Comparison of ENCODE assay signal across 11 cellular contexts in the genomic region with DNA sequence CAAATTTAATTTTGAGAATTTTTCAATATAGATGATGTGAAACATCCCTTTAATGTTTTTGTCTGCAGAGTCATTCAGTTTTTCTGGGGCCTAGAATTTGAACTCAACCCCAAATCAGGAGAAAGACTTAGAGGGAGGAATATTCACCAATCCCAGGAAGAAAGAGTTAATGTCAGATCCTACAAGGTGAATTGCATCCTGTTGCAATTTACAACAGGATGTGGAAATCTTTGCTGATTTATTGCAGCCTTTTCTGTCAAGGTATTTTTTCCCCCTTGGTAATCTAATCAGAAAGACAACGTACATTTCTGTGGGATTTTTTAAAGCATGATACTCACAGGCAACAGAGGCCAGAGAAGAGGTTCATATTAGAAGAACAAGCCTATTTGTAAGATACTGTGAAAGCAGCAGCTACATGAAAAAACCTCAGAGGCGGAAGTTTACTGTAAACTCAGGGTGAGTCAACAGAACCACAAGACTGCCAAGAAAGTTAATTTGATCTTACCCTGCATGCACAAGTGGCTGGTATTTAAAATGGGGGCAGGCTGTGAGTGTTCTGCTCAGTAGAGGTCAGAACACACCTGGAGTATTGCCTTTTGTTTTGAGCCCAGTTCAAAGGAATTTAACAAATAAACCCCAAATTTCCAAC.
DNase-seq lines count a peak whose midpoint lies in the region; ATAC-seq and TF ChIP-seq lines count a peak whose summit lies in the region.
"Had no signal": no experiment of that assay in that cellular context is flagged by ENCODE, and none has a peak within 500 bp of the region (broad histone marks: within the 10 kb centered on the region; RNA-seq: fewer than 3 reads in every experiment).

No MANE protein-coding gene starts in this region.

- H3K4me1 Mint-ChIP-seq in activated naive CD4-positive, alpha-beta T cell treated with anti-CD3 and anti-CD28 coated beads for 36 hours (ENCODE audit: low read depth): peaks cover 40% of the 10 kb centered on the region
- H3K4me1 Mint-ChIP-seq in T-cell (peaks cover 48 to 64% (median 63%) of the 10 kb centered on the region in 3 donors), type B pancreatic cell (ENCODE audit: unreplicated experiment) (peaks cover 5% of the 10 kb centered on the region)

- no peak for TF ChIP-seq CTCF in fibroblast of villous mesenchyme (IDR thresholded peaks at IDR 0.05; ENCODE audit: insufficient read depth, low read depth, low read length)
- TF ChIP-seq CTCF in type B pancreatic cell (conservative IDR thresholded peaks at IDR 0.05): no peak
- no peak for TF ChIP-seq CTCF in GM20000 (IDR thresholded peaks at IDR 0.05; ENCODE audit: extremely low read depth, missing control alignments)

- no peaks in the 10 kb centered on the region for H3K36me3 Mint-ChIP-seq in activated naive CD4-positive, alpha-beta T cell treated with anti-CD3 and anti-CD28 coated beads for 36 hours (ENCODE audit: low read depth)
- no peaks in the 10 kb centered on the region for H3K36me3 Mint-ChIP-seq in T-cell
- H3K36me3 Mint-ChIP-seq in type B pancreatic cell: no peaks in the 10 kb centered on the region

- peak; percentile 71 to 91 (median 84) for ATAC-seq in T-cell (replicated peaks in 1 of 4)
- ATAC-seq in HG02973 (IDR thresholded peaks at IDR 0.05; ENCODE audit: unreplicated experiment): no peak
- no peak for ATAC-seq in GM21423 (IDR thresholded peaks at IDR 0.05; ENCODE audit: unreplicated experiment)

- CTCF ChIA-PET in activated naive CD4-positive, alpha-beta T cell treated with anti-CD3 and anti-CD28 coated beads for 36 hours (lab: Charles Lee): no interaction called here
- CTCF ChIA-PET in T-cell (lab: Charles Lee): no interaction called here

- intact Hi-C loops in activated naive CD4-positive, alpha-beta T cell treated with anti-CD3 and anti-CD28 coated beads for 36 hours (cut with micrococcal nuclease): loop anchor here (5.0 kb wide), 1 partner anchor 41 kb away; no protein-coding TSS in a partner anchor

- no peak overlapping the region for H3K4me3 Mint-ChIP-seq in activated naive CD4-positive, alpha-beta T cell treated with anti-CD3 and anti-CD28 coated beads for 36 hours
- no peak overlapping the region for H3K4me3 Mint-ChIP-seq in T-cell
- peak overlapping the region; percentile 24 for H3K4me3 Mint-ChIP-seq in type B pancreatic cell

- H3K4me3 ChIP-seq in fibroblast of villous mesenchyme (ENCODE audit: low read depth, low read length): no peak overlapping the region
- H3K4me3 ChIP-seq: SJSA1 had no signal

- DNase-seq in activated naive CD4-positive, alpha-beta T cell treated with anti-CD3 and anti-CD28 coated beads for 36 hours: peak; percentile 12
- no peak for DNase-seq in activated naive CD4-positive, alpha-beta T cell treated with anti-CD3 and anti-CD28 coated beads, Interleukin-2, amount 50 U/mL, for 16 hours
- DNase-seq in T-cell: peak in 17 of 34 experiments; percentile 0 to 30 (median 8)
- DNase-seq in fibroblast of villous mesenchyme (ENCODE audit: low read depth): peak; percentile 54
- DNase-seq in type B pancreatic cell (ENCODE audit: extremely low spot score, unreplicated experiment): no peak
- DNase-seq in GM20000 (ENCODE audit: low spot score): no peak
- DNase-seq: Calu3 had no signal

- H3K27ac Mint-ChIP-seq in activated naive CD4-positive, alpha-beta T cell treated with anti-CD3 and anti-CD28 coated beads for 36 hours: no peak overlapping the region
- peak overlapping the region; percentile 71 to 80 for H3K27ac Mint-ChIP-seq in T-cell
- H3K27ac Mint-ChIP-seq in type B pancreatic cell: peak overlapping the region; percentile 30
- H3K27ac Mint-ChIP-seq: progenitor cell of endocrine pancreas had no signal

- H3K27me3 Mint-ChIP-seq in activated naive CD4-positive, alpha-beta T cell treated with anti-CD3 and anti-CD28 coated beads for 36 hours (ENCODE audit: low read depth): no peaks in the 10 kb centered on the region
- H3K27me3 Mint-ChIP-seq in T-cell (no peaks in the 10 kb centered on the region), type B pancreatic cell (no peaks in the 10 kb centered on the region)
- H3K27me3 Mint-ChIP-seq: progenitor cell of endocrine pancreas had no signal

- POLR2A ChIA-PET in T-cell (lab: Charles Lee): no interaction called here

- H3K9me3 Mint-ChIP-seq in activated naive CD4-positive, alpha-beta T cell treated with anti-CD3 and anti-CD28 coated beads for 36 hours: no peaks in the 10 kb centered on the region
- H3K9me3 Mint-ChIP-seq in T-cell (peaks cover 0 to 14% (median 0%) of the 10 kb centered on the region in 3 donors), type B pancreatic cell (no peaks in the 10 kb centered on the region)

Comparison
In these comparisons a context has a peak if more than half of its experiments do, and no peak if none do; other contexts are left out.
1. DNase-seq: peak in activated naive CD4-positive, alpha-beta T cell treated with anti-CD3 and anti-CD28 coated beads for 36 hours (single experiment) and fibroblast of villous mesenchyme (single experiment); none in activated naive CD4-positive, alpha-beta T cell treated with anti-CD3 and anti-CD28 coated beads, Interleukin-2, amount 50 U/mL, for 16 hours (single experiment), type B pancreatic cell (single experiment) and GM20000 (single experiment).
2. ATAC-seq: peak in T-cell (4 of 4); none in HG02973 (single experiment) and GM21423 (single experiment).